In genomic region chr19:42443944-42444398, GRCh38 we compare ENCODE assay signal across 1 cellular context.
TF ChIP-seq lines count a peak whose summit lies in the region.

No MANE protein-coding gene starts in this region.

TF ChIP-seq in WTC11, 78 proteins besides CTCF, POLR2A, EP300 and RAD21 (continued from another document):
- TF ChIP-seq ZNF425 (CRISPR knock-in tag; conservative IDR thresholded peaks at IDR 0.05), result no peak
- no peak for TF ChIP-seq FOXJ3 (CRISPR knock-in tag; IDR thresholded peaks at IDR 0.05; ENCODE audit: borderline replicate concordance)
- TF ChIP-seq ZNF232 (CRISPR knock-in tag; IDR thresholded peaks at IDR 0.05), result no peak
